ENCODE assay signal across 26 cellular contexts in the genomic region with DNA sequence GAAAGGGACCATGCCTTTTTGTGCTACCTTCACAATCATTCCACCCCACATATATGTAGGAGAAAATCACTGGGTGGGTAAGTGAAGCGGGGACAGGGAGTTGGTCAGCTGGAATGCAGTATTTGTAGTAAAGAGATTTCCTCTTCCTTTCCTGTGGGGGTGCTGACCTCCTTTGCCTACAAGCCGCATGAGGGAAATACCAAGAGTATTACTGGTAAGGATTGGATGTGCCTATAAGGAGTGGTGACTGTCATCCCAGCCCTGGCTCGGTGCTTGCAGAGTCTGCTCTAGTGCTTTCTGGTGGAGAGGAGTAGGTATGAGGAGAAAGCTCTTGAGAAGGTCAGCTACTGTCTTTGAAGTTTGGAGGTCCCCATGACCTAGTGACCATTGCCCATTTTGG.
"Had no signal": no experiment of that assay in that cellular context is flagged by ENCODE, and none has a peak within 500 bp of the region (broad histone marks: within the 10 kb centered on the region; RNA-seq: fewer than 3 reads in every experiment).

No MANE protein-coding gene starts in this region.

- H3K4me1 ChIP-seq: esophagus squamous epithelium, heart right ventricle, lower lobe of right lung, prostate gland, right atrium auricular region, suprapubic skin, thyroid gland, vagina had no signal

- H3K27me3 ChIP-seq: esophagus squamous epithelium, heart right ventricle, right atrium auricular region, suprapubic skin, thyroid gland, vagina had no signal

- DNase-seq: cortex of kidney; dorsolateral prefrontal cortex; effector CD4-positive, alpha-beta T cell; endodermal cell; esophagus squamous epithelium; foreskin melanocyte; glutamatergic neuron; heart right ventricle; left ventricle myocardium superior; lower lobe of right lung; naive thymus-derived CD8-positive, alpha-beta T cell; nephron progenitor cell; nucleus accumbens; stimulated activated CD4-positive, alpha-beta T cell treated with anti-CD3 and anti-CD28 coated beads, Interleukin-12 subunit alpha, Interleukin-12 subunit beta, amount 100 ng/mL, for 4 hours; stimulated activated CD4-positive, alpha-beta T cell treated with anti-CD3 and anti-CD28 coated beads, Interleukin-1b, Interleukin-23, amount 100 ng/mL, for 48 hours; stimulated activated CD4-positive, alpha-beta T cell treated with anti-CD3 and anti-CD28 coated beads, Interleukin-4, amount 100 ng/mL, for 1 hour; stimulated activated CD8-positive, alpha-beta memory T cell treated with anti-CD3 and anti-CD28 coated beads, Interleukin-4, amount 100 ng/mL, for 48 hours; stimulated activated naive CD4-positive, alpha-beta T cell; stimulated activated naive CD8-positive, alpha-beta T cell treated with anti-CD3 and anti-CD28 coated beads, Interleukin-15, amount 100 ng/mL, for 72 hours; thyroid gland; trophoblast cell had no signal

- H3K27ac ChIP-seq: dorsolateral prefrontal cortex, esophagus squamous epithelium, heart right ventricle, lower lobe of right lung, prostate gland, right atrium auricular region, suprapubic skin, thyroid gland, vagina had no signal

- H3K36me3 ChIP-seq: esophagus squamous epithelium, heart right ventricle, lower lobe of right lung, prostate gland, right atrium auricular region, suprapubic skin, thyroid gland, vagina had no signal

- H3K4me3 ChIP-seq: dorsolateral prefrontal cortex, esophagus squamous epithelium, heart right ventricle, lower lobe of right lung, prostate gland, right atrium auricular region, smooth muscle cell, suprapubic skin, thyroid gland, vagina had no signal

- H3K4me2 ChIP-seq: smooth muscle cell had no signal

- H3K9me3 ChIP-seq: esophagus squamous epithelium, lower lobe of right lung, prostate gland, thyroid gland, vagina had no signal
